8 cellular contexts compared by ENCODE assay signal in the genomic region with DNA sequence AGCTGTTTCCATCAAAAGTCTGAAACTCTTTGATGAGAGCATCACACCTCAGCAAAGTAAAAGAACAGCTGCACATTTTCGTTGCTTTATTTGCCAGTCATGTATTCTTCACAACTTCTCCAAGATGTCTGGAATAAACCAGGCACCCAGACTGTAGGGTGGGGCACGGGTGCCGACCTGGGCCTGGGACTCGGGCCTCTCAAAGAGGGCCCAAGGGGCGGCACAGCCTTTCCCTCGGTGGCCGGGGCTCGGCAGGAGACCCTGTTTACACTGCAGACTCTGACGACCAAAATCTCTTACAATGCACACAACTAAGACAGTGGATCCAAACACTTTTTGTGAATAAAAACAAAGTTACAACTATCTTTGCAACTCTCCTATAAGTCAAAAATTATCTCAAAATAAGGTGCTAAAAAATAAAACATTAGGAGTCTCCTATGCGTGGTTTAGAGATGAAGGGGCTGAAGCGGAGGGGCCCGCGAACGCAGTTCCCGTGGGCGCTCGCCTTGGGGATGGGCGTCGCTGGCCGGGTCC. TPM values are rescaled to one million over a fixed set of nuclear protein-coding genes. Genes with fewer than 3 reads are reported as not detected.
DNase-seq lines count a peak whose midpoint lies in the region; ATAC-seq and TF ChIP-seq lines count a peak whose summit lies in the region.

No MANE protein-coding gene starts in this region.

- DNase-seq in AG04449 (ENCODE audit: low read depth, low spot score) (no peak), caudate nucleus (lab: John Stamatoyannopoulos, UW) (no peak), mesendoderm (peak; percentile 18), aorta (peak in 1 of 2 donors; percentile 55), hepatic stellate cell (ENCODE audit: low spot score) (no peak), NCI-H2227 treated with DMSO at 0.1 percent for 48 hours (lab: John Stamatoyannopoulos, UW) (no peak)
- no peak for DNase-seq in Jurkat, Clone E6-1 (ENCODE audit: low read depth, low spot score)

- H3K4ac ChIP-seq in mesendoderm (ENCODE audit: low read depth, low read length): peak overlapping the region; percentile 2

- CTCF ChIA-PET in AG04449 (lab: Yijun Ruan, JAX): interaction anchor here (0.8 to 4.4 kb wide), 5 partner anchors 12 to 256 kb away, joined by 3 to 28 read pairs (median 3); no protein-coding TSS in a partner anchor

- intact Hi-C loops in aorta (cut with DNase I): loop anchor here in 1 of 2 donors (5.0 kb wide), 3 partner anchors 59 to 256 kb away; a partner anchor contains a TSS

- H3K18ac ChIP-seq in mesendoderm (ENCODE audit: low read length): peak overlapping the region; percentile 82

- ATAC-seq in aorta (ENCODE audit: low FRiP score): no peak
- ATAC-seq in GM18520 (IDR thresholded peaks at IDR 0.05; ENCODE audit: unreplicated experiment): no peak

- H2BK120ac ChIP-seq in mesendoderm (ENCODE audit: low read depth, low read length): peak overlapping the region; percentile 64

- H3K9ac ChIP-seq in mesendoderm (ENCODE audit: low read length): peak overlapping the region; percentile 91

- H3K27me3 ChIP-seq in mesendoderm (ENCODE audit: insufficient read depth, low read length, poor library complexity) (no peaks in the 10 kb centered on the region), aorta (ENCODE audit: control insufficient read depth in 1 of 2, insufficient read depth in 2 of 2, low read length in 1 of 2) (no peaks in the 10 kb centered on the region)

- no peak overlapping the region for H2BK5ac ChIP-seq in mesendoderm (ENCODE audit: low read length)

- peaks cover 34% of the 10 kb centered on the region for H3K79me2 ChIP-seq in mesendoderm (ENCODE audit: control insufficient read depth, insufficient read depth, low read length)

- H3K27ac ChIP-seq in caudate nucleus (ENCODE audit: low read depth, low read length) (peak overlapping the region; percentile 89), mesendoderm (ENCODE audit: low read depth, low read length) (peak overlapping the region; percentile 92), aorta (ENCODE audit: low read depth in 1 of 2, low read length in 2 of 2) (peak overlapping the region in 1 of 2 donors; percentile 76)

- no peaks in the 10 kb centered on the region for H3K9me3 ChIP-seq in aorta (ENCODE audit: control insufficient read depth, low read length)

- WGBS in mesendoderm (ENCODE audit: extremely low coverage, insufficient coverage, low lambda C conversion rate): no CpG with 5 or more reads among the region's 20 CpGs
- WGBS in aorta, 2 donors: 0 to 1% methylated on average over 20 of the region's 20 CpGs

- no peak overlapping the region for H2AK5ac ChIP-seq in mesendoderm (ENCODE audit: low read length)

- H4K8ac ChIP-seq in mesendoderm (ENCODE audit: low read depth, low read length): no peak overlapping the region

- peak overlapping the region; percentile 95 for H3K56ac ChIP-seq in mesendoderm (ENCODE audit: low read length)

- no peak overlapping the region for H2BK15ac ChIP-seq in mesendoderm (replicated peaks; ENCODE audit: low read depth)

- no peak overlapping the region for H4K5ac ChIP-seq in mesendoderm (ENCODE audit: low read length)

- POLR2A ChIA-PET in AG04449 (lab: Yijun Ruan, JAX): no interaction called here

- H3K4me2 ChIP-seq in mesendoderm (ENCODE audit: low read length): peak overlapping the region; percentile 68

- peaks cover 21% of the 10 kb centered on the region for H3K79me1 ChIP-seq in mesendoderm (ENCODE audit: low read length)

- peak overlapping the region; percentile 89 for H3K4me3 ChIP-seq in AG04449 (ENCODE audit: low read depth, low read length)
- peak overlapping the region; percentile 80 for H3K4me3 ChIP-seq in Jurkat, Clone E6-1 (ENCODE audit: low read length)
- H3K4me3 ChIP-seq in mesendoderm (ENCODE audit: low read length): peak overlapping the region; percentile 89
- peak overlapping the region; percentile 69 to 95 for H3K4me3 ChIP-seq in aorta (ENCODE audit: low read length in 2 of 2)

- TF ChIP-seq CTCF in AG04449 (IDR thresholded peaks at IDR 0.05; ENCODE audit: insufficient read depth, low read length, missing control alignments): no peak

- H3K4me1 ChIP-seq in mesendoderm (ENCODE audit: control insufficient read depth, low read depth, low read length): peaks cover 12% of the 10 kb centered on the region
- H3K4me1 ChIP-seq in aorta (ENCODE audit: control insufficient read depth in 1 of 2, insufficient read depth in 2 of 2, low read length in 2 of 2): peaks cover 0 to 3% of the 10 kb centered on the region in 2 donors

- H3K36me3 ChIP-seq in mesendoderm (ENCODE audit: control insufficient read depth, insufficient read depth, low read length) (peaks cover 7% of the 10 kb centered on the region), aorta (ENCODE audit: control insufficient read depth in 1 of 2, insufficient read depth in 2 of 2, low read length in 1 of 2) (peaks cover 0 to 2% of the 10 kb centered on the region in 2 donors)

- H3K23ac ChIP-seq in mesendoderm (ENCODE audit: low read length): peak overlapping the region; percentile 89

RNA-seq across cellular contexts. Expression of a gene that starts 0.7 kb away (rescaled TPM):
- polyA plus RNA-seq in Jurkat, Clone E6-1 (2012; ENCODE audit: insufficient read depth, insufficient read length): 70.2 TPM
- polyA plus RNA-seq in mesendoderm (2013, experiment 1 of 2): 61.8 TPM
- polyA plus RNA-seq in mesendoderm (2013, experiment 2 of 2): 61.9 TPM
- total RNA-seq in aorta: 10 to 100 TPM; 60.2 to 85.2 TPM
- polyA plus RNA-seq in aorta: 10 to 100 TPM in 1 of 2 donors, 1 to 10 TPM in 1; 9.3 to 52.0 TPM

RNA-seq across cellular contexts. Expression of a gene that starts 43.6 kb away (rescaled TPM):
- polyA plus RNA-seq in Jurkat, Clone E6-1 (2012; ENCODE audit: insufficient read depth, insufficient read length): 26.8 TPM
- 43.9 TPM for polyA plus RNA-seq in mesendoderm (2013, experiment 1 of 2)
- polyA plus RNA-seq in mesendoderm (2013, experiment 2 of 2): 44.7 TPM
- 10 to 100 TPM in 1 of 2 donors, 1 to 10 TPM in 1; 5.2 to 12.4 TPM for total RNA-seq in aorta
- polyA plus RNA-seq in aorta: 10 to 100 TPM in 1 of 2 donors, 1 to 10 TPM in 1; 2.4 to 47.9 TPM

RNA-seq across cellular contexts. Expression of a gene that starts 57.5 kb away (rescaled TPM):
- 57.1 TPM for polyA plus RNA-seq in Jurkat, Clone E6-1 (2012; ENCODE audit: insufficient read depth, insufficient read length)
- polyA plus RNA-seq in mesendoderm (2013, experiment 1 of 2): 47.2 TPM
- 48.1 TPM for polyA plus RNA-seq in mesendoderm (2013, experiment 2 of 2)
- 100 to 1,000 TPM in 1 of 2 donors, 10 to 100 TPM in 1; 73.0 to 111 TPM for total RNA-seq in aorta
- 10 to 100 TPM; 14.7 to 61.1 TPM for polyA plus RNA-seq in aorta

RNA-seq across cellular contexts. Expression of a gene that starts 58.3 kb away (rescaled TPM):
- 35.0 TPM for polyA plus RNA-seq in Jurkat, Clone E6-1 (2012; ENCODE audit: insufficient read depth, insufficient read length)
- polyA plus RNA-seq in mesendoderm (2013, experiment 1 of 2): 16.0 TPM
- 16.8 TPM for polyA plus RNA-seq in mesendoderm (2013, experiment 2 of 2)
- 10 to 100 TPM in 1 of 2 donors, 1 to 10 TPM in 1; 7.7 to 11.3 TPM for total RNA-seq in aorta
- 10 to 100 TPM; 15.7 to 16.7 TPM for polyA plus RNA-seq in aorta
